18 cellular contexts compared by ENCODE assay signal in the genomic region with DNA sequence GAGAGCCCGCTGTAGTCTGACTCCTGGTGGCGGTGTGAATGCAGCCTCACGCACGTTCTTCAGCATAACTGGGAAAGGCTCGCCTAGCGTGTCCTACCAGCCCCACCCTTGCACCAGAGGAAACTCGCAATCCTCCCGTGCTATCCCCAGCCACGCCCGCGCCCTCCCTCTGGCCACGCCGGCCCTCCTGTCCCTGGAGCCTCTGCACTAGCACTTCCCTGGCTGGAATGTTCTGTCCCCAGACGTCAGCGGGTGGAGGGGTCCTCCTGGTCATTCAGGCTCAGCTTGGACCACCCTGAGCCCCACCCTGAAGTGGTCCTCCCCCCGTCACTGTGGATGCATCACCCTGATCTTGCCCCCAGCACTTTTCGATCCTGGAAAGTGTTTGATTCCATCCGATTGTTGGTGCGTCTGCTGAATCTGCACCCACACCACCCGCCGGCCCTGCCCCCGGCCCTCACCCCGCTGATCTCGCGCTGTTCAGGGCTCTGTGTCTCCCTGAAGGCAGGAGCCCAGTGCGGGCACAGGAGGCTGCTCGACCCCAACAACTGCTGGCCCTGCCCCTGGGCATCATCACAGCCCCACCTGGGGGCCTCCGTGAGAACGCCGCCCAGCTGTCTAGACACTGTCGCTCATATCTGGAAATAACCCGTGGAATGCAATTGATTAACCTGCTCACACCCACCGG.
DNase-seq lines count a peak whose midpoint lies in the region; TF ChIP-seq lines count a peak whose summit lies in the region.
"Had no signal": no experiment of that assay in that cellular context is flagged by ENCODE, and none has a peak within 500 bp of the region (broad histone marks: within the 10 kb centered on the region; RNA-seq: fewer than 3 reads in every experiment).

No MANE protein-coding gene starts in this region.

- H3K27me3 Mint-ChIP-seq in activated CD4-positive, alpha-beta memory T cell treated with anti-CD3 and anti-CD28 coated beads, Interleukin-2, amount 10 ng/mL, durations not matched to agents 7 days and 5 days = no peaks in the 10 kb centered on the region
- no peaks in the 10 kb centered on the region for H3K27me3 Mint-ChIP-seq in activated CD4-positive, alpha-beta memory T cell treated with anti-CD3 and anti-CD28 coated beads for 36 hours
- H3K27me3 Mint-ChIP-seq in activated T-helper 2 cell treated with anti-CD3 and anti-CD28 coated beads, Interferon-gamma antibody, Interleukin-2, Interleukin-4, amounts not matched to agents 10 μg/mL and 5 μg/mL and 100 μg/mL, durations not matched to agents 14 hours and 24 hours and 36 hours (ENCODE audit: low read depth) = no peaks in the 10 kb centered on the region
- H3K27me3 Mint-ChIP-seq: stimulated activated naive CD8-positive, alpha-beta T cell treated with anti-CD3 and anti-CD28 coated beads, Interleukin-15, amount 100 ng/mL, for 72 hours had no signal

- no peaks in the 10 kb centered on the region for H3K4me1 Mint-ChIP-seq in activated CD4-positive, alpha-beta memory T cell treated with anti-CD3 and anti-CD28 coated beads, Interleukin-2, amount 10 ng/mL, durations not matched to agents 7 days and 5 days
- no peaks in the 10 kb centered on the region for H3K4me1 Mint-ChIP-seq in activated CD4-positive, alpha-beta memory T cell treated with anti-CD3 and anti-CD28 coated beads for 36 hours (ENCODE audit: low read depth)
- no peaks in the 10 kb centered on the region for H3K4me1 Mint-ChIP-seq in activated T-helper 2 cell treated with anti-CD3 and anti-CD28 coated beads, Interferon-gamma antibody, Interleukin-2, Interleukin-4, amounts not matched to agents 10 μg/mL and 5 μg/mL and 100 μg/mL, durations not matched to agents 14 hours and 24 hours and 36 hours (ENCODE audit: low read depth)
- H3K4me1 Mint-ChIP-seq: stimulated activated naive CD8-positive, alpha-beta T cell treated with anti-CD3 and anti-CD28 coated beads, Interleukin-15, amount 100 ng/mL, for 72 hours had no signal

- no peak overlapping the region for H3K27ac ChIP-seq in ovary
- H3K27ac ChIP-seq: BLaER1, GM23248, pancreas had no signal

- intact Hi-C loops in activated CD4-positive, alpha-beta memory T cell treated with anti-CD3 and anti-CD28 coated beads for 36 hours (cut with micrococcal nuclease) = no loop called here
- intact Hi-C loops in activated T-helper 2 cell treated with anti-CD3 and anti-CD28 coated beads, Interferon-gamma antibody, Interleukin-2, Interleukin-4, amounts not matched to agents 10 μg/mL and 5 μg/mL and 100 μg/mL, durations not matched to agents 14 hours and 24 hours and 36 hours (cut with micrococcal nuclease) = no loop called here
- intact Hi-C loops in ovary (cut with DNase I) = no loop called here

- no peak for TF ChIP-seq CTCF in ovary (IDR thresholded peaks at IDR 0.05)

- WGBS in ovary, 3 donors = 86 to 88% (median 87%) methylated on average over 33 of the region's 33 CpGs

- no peak overlapping the region for H3K4me3 Mint-ChIP-seq in activated CD4-positive, alpha-beta memory T cell treated with anti-CD3 and anti-CD28 coated beads, Interleukin-2, amount 10 ng/mL, durations not matched to agents 7 days and 5 days
- no peak overlapping the region for H3K4me3 Mint-ChIP-seq in activated CD4-positive, alpha-beta memory T cell treated with anti-CD3 and anti-CD28 coated beads for 36 hours
- H3K4me3 Mint-ChIP-seq in activated T-helper 2 cell treated with anti-CD3 and anti-CD28 coated beads, Interferon-gamma antibody, Interleukin-2, Interleukin-4, amounts not matched to agents 10 μg/mL and 5 μg/mL and 100 μg/mL, durations not matched to agents 14 hours and 24 hours and 36 hours (ENCODE audit: low read depth) = no peak overlapping the region
- H3K4me3 Mint-ChIP-seq: stimulated activated naive CD8-positive, alpha-beta T cell treated with anti-CD3 and anti-CD28 coated beads, Interleukin-15, amount 100 ng/mL, for 72 hours had no signal

- CTCF ChIA-PET in activated CD4-positive, alpha-beta memory T cell treated with anti-CD3 and anti-CD28 coated beads, Interleukin-2, amount 10 ng/mL, durations not matched to agents 7 days and 5 days (lab: Charles Lee) = no interaction called here
- CTCF ChIA-PET in activated CD4-positive, alpha-beta memory T cell treated with anti-CD3 and anti-CD28 coated beads for 36 hours (lab: Charles Lee) = no interaction called here

- TF ChIP-seq POLR2A in ovary (IDR thresholded peaks at IDR 0.05) = no peak

- POLR2A ChIA-PET in activated CD4-positive, alpha-beta memory T cell treated with anti-CD3 and anti-CD28 coated beads, Interleukin-2, amount 10 ng/mL, durations not matched to agents 7 days and 5 days (lab: Charles Lee) = no interaction called here
- POLR2A ChIA-PET in activated CD4-positive, alpha-beta memory T cell treated with anti-CD3 and anti-CD28 coated beads for 36 hours (lab: Charles Lee) = no interaction called here

- no peak overlapping the region for H3K27ac Mint-ChIP-seq in activated CD4-positive, alpha-beta memory T cell treated with anti-CD3 and anti-CD28 coated beads, Interleukin-2, amount 10 ng/mL, durations not matched to agents 7 days and 5 days
- no peak overlapping the region for H3K27ac Mint-ChIP-seq in activated CD4-positive, alpha-beta memory T cell treated with anti-CD3 and anti-CD28 coated beads for 36 hours
- H3K27ac Mint-ChIP-seq in activated T-helper 2 cell treated with anti-CD3 and anti-CD28 coated beads, Interferon-gamma antibody, Interleukin-2, Interleukin-4, amounts not matched to agents 10 μg/mL and 5 μg/mL and 100 μg/mL, durations not matched to agents 14 hours and 24 hours and 36 hours = no peak overlapping the region

- peak; percentile 11 for DNase-seq in activated CD4-positive, alpha-beta memory T cell treated with anti-CD3 and anti-CD28 coated beads, Interleukin-2, amount 10 ng/mL, durations not matched to agents 7 days and 5 days
- DNase-seq in activated CD4-positive, alpha-beta memory T cell treated with anti-CD3 and anti-CD28 coated beads for 36 hours = no peak
- peak; percentile 50 for DNase-seq in H7
- peak; percentile 5 for DNase-seq in activated T-helper 2 cell treated with anti-CD3 and anti-CD28 coated beads, Interferon-gamma antibody, Interleukin-2, Interleukin-4, amounts not matched to agents 10 μg/mL and 5 μg/mL and 100 μg/mL, durations not matched to agents 14 hours and 24 hours and 36 hours (ENCODE audit: low spot score)
- DNase-seq in ovary = peak in 3 of 5 donors; percentile 33 to 60 (median 35)
- no peak for DNase-seq in NCI-H526 treated with DMSO at 0.1 percent for 48 hours (lab: John Stamatoyannopoulos, UW)
- no peak for DNase-seq in activated naive CD4-positive, alpha-beta T cell (lab: John Stamatoyannopoulos, UW)
- DNase-seq in T-helper 9 cell = no peak
- DNase-seq: activated CD4-positive, CD25-positive, alpha-beta regulatory T cell; left ventricle myocardium superior; NCI-H1417; NCI-H2171 treated with DMSO at 0.1 percent for 48 hours; NCI-H69 had no signal

- no peak for TF ChIP-seq EP300 in ovary (IDR thresholded peaks at IDR 0.05)

- no peaks in the 10 kb centered on the region for H3K9me3 ChIP-seq in ovary
- H3K9me3 ChIP-seq: BLaER1, pancreas had no signal

- no peaks in the 10 kb centered on the region for H3K36me3 ChIP-seq in H7 (replicated peaks; ENCODE audit: control insufficient read depth, insufficient read depth, low read length)
- no peaks in the 10 kb centered on the region for H3K36me3 ChIP-seq in ovary
- H3K36me3 ChIP-seq: BLaER1, pancreas had no signal

- H3K9me3 Mint-ChIP-seq in activated CD4-positive, alpha-beta memory T cell treated with anti-CD3 and anti-CD28 coated beads, Interleukin-2, amount 10 ng/mL, durations not matched to agents 7 days and 5 days = no peaks in the 10 kb centered on the region
- H3K9me3 Mint-ChIP-seq in activated CD4-positive, alpha-beta memory T cell treated with anti-CD3 and anti-CD28 coated beads for 36 hours = no peaks in the 10 kb centered on the region
- H3K9me3 Mint-ChIP-seq in activated T-helper 2 cell treated with anti-CD3 and anti-CD28 coated beads, Interferon-gamma antibody, Interleukin-2, Interleukin-4, amounts not matched to agents 10 μg/mL and 5 μg/mL and 100 μg/mL, durations not matched to agents 14 hours and 24 hours and 36 hours = no peaks in the 10 kb centered on the region
- H3K9me3 Mint-ChIP-seq: activated naive CD4-positive, alpha-beta T cell treated with anti-CD3 and anti-CD28 coated beads, Interleukin-2, amount 50 U/mL, for 72 hours; stimulated activated naive CD8-positive, alpha-beta T cell treated with anti-CD3 and anti-CD28 coated beads, Interleukin-15, amount 100 ng/mL, for 72 hours had no signal

- H3K36me3 Mint-ChIP-seq in activated CD4-positive, alpha-beta memory T cell treated with anti-CD3 and anti-CD28 coated beads, Interleukin-2, amount 10 ng/mL, durations not matched to agents 7 days and 5 days (ENCODE audit: low read depth) = no peaks in the 10 kb centered on the region
- H3K36me3 Mint-ChIP-seq in activated CD4-positive, alpha-beta memory T cell treated with anti-CD3 and anti-CD28 coated beads for 36 hours = no peaks in the 10 kb centered on the region
- H3K36me3 Mint-ChIP-seq in activated T-helper 2 cell treated with anti-CD3 and anti-CD28 coated beads, Interferon-gamma antibody, Interleukin-2, Interleukin-4, amounts not matched to agents 10 μg/mL and 5 μg/mL and 100 μg/mL, durations not matched to agents 14 hours and 24 hours and 36 hours (ENCODE audit: low read depth) = no peaks in the 10 kb centered on the region
- H3K36me3 Mint-ChIP-seq: activated naive CD4-positive, alpha-beta T cell treated with anti-CD3 and anti-CD28 coated beads, Interleukin-2, amount 50 U/mL, for 72 hours had no signal

- H3K27me3 ChIP-seq in H7 (ENCODE audit: control insufficient read depth, insufficient read depth, low read length) (no peaks in the 10 kb centered on the region), ovary (no peaks in the 10 kb centered on the region)
- H3K27me3 ChIP-seq: BLaER1, pancreas had no signal

- H3K4me3 ChIP-seq in H7 (ENCODE audit: insufficient read depth, low read depth, low read length) (no peak overlapping the region), ovary (no peak overlapping the region)
- H3K4me3 ChIP-seq: BLaER1, GM23248, pancreas had no signal

- H3K4me1 ChIP-seq in ovary (ENCODE audit: insufficient read depth) = peaks cover 25% of the 10 kb centered on the region
- H3K4me1 ChIP-seq: BLaER1 had no signal

Comparison
In these comparisons a context has a peak if more than half of its experiments do, and no peak if none do; other contexts are left out.
1. DNase-seq: peak in activated CD4-positive, alpha-beta memory T cell treated with anti-CD3 and anti-CD28 coated beads, Interleukin-2, amount 10 ng/mL, durations not matched to agents 7 days and 5 days (single experiment), H7 (single experiment), activated T-helper 2 cell treated with anti-CD3 and anti-CD28 coated beads, Interferon-gamma antibody, Interleukin-2, Interleukin-4, amounts not matched to agents 10 μg/mL and 5 μg/mL and 100 μg/mL, durations not matched to agents 14 hours and 24 hours and 36 hours (single experiment) and ovary (3 of 5); none in activated CD4-positive, alpha-beta memory T cell treated with anti-CD3 and anti-CD28 coated beads for 36 hours (single experiment), NCI-H526 treated with DMSO at 0.1 percent for 48 hours (single experiment), activated naive CD4-positive, alpha-beta T cell (0 of 4) and T-helper 9 cell (single experiment).